Comparison of ENCODE assay signal across 10 cellular contexts in genomic region chr2:61736982-61737381, GRCh38.
"Had no signal": no experiment of that assay in that cellular context is flagged by ENCODE, and none has a peak within 500 bp of the region (broad histone marks: within the 10 kb centered on the region; RNA-seq: fewer than 3 reads in every experiment).

No MANE protein-coding gene starts in this region.

- H3K4me1 ChIP-seq: HAP-1 had no signal

- ATAC-seq: HCT116, HepG2, K562 had no signal

- DNase-seq: GOT3, H7, HFFc6, IMR-90, KG1 had no signal

- H3K27ac ChIP-seq: HL-60 had no signal
